In the genomic region with DNA sequence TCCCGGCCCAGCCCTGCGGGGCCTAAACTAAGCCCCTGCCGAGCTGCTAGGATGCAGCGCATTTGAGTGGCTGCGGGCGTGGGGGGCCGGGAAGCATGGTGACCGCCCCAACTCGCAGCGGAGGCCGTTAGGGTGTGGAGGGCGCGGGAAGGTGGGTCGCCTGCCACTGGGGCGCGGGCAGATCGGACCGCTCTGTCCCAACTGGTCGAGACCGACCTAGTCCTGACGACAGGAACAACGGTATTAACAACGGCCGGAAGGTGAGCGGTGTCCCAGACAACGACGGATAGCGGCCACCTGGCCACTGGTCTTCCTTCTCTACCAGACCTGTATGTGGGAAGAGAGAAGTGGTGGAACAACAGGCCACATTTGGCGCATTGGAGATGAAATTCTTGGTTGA, we compare ENCODE assay signal across 4 cellular contexts. TPM values are rescaled to one million over a fixed set of nuclear protein-coding genes. Genes with fewer than 3 reads are reported as not detected.
"Had no signal": no experiment of that assay in that cellular context is flagged by ENCODE, and none has a peak within 500 bp of the region (broad histone marks: within the 10 kb centered on the region; RNA-seq: fewer than 3 reads in every experiment).

No MANE protein-coding gene starts in this region.

RNA-seq across cellular contexts. Expression of gene OR2J2, which starts 10.8 kb away (rescaled TPM):
- total RNA-seq: LHCN-M2, M059J, MCF 10A, NCI-H460 had no signal

RNA-seq across cellular contexts. Expression of gene OR2J3, which starts 52.1 kb away (rescaled TPM):
- total RNA-seq: LHCN-M2, M059J, MCF 10A, NCI-H460 had no signal
